Comparison of ENCODE assay signal across 1 cellular context in genomic region chr3:13547591-13548371, GRCh38.
TF ChIP-seq lines count a peak whose summit lies in the region.

No MANE protein-coding gene starts in this region.

TF ChIP-seq in GM23338, 12 proteins besides CTCF, POLR2A, EP300 and RAD21:
- TF ChIP-seq ZNF462 (CRISPR knock-in tag; IDR thresholded peaks at IDR 0.05) (no peak), EZH2phosphoT487 (IDR thresholded peaks at IDR 0.05; ENCODE audit: unreplicated experiment) (no peak), NANOG (IDR thresholded peaks at IDR 0.05; ENCODE audit: borderline replicate concordance) (no peak), ZNF114 (CRISPR knock-in tag; IDR thresholded peaks at IDR 0.05) (no peak), REST (IDR thresholded peaks at IDR 0.05; ENCODE audit: unreplicated experiment) (no peak), ZNF331 (CRISPR knock-in tag; IDR thresholded peaks at IDR 0.05; ENCODE audit: low read depth) (no peak), EZH2 (IDR thresholded peaks at IDR 0.05; ENCODE audit: low read depth, unreplicated experiment) (no peak), STAT1 (IDR thresholded peaks at IDR 0.05; ENCODE audit: unreplicated experiment) (no peak), JUNB (IDR thresholded peaks at IDR 0.05; ENCODE audit: unreplicated experiment) (no peak), CREB1 (CRISPR knock-in tag; IDR thresholded peaks at IDR 0.05; ENCODE audit: low read depth) (no peak), POLR2AphosphoS5 (IDR thresholded peaks at IDR 0.05; ENCODE audit: low read depth) (no peak), ETS1 (IDR thresholded peaks at IDR 0.05) (no peak)
